1 cellular context compared by ENCODE assay signal in the genomic region with DNA sequence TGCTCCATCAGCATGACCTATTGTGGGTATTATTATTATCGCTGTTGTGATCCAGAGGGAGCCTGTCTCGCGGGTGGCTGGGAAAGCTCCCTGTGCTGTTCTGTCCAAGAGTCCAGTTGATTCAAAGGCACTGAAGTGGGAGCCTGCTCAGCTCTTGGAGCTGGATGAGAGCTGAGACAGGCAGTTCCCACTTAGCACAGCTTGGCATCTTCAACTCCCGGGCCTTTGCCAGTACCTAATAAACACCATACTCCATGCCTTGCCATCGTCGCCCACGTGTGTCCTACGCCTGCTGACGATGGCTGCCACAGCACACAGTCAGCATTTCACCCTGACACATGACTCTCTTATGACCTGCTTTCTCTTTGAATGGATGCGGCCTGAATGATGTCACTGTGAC.
TF ChIP-seq lines count a peak whose summit lies in the region.

No MANE protein-coding gene starts in this region.

TF ChIP-seq in HepG2, 621 proteins besides CTCF, POLR2A, EP300 and RAD21:
- TF ChIP-seq HNRNPL (IDR thresholded peaks at IDR 0.05; ENCODE audit: low read depth, low read length) (no peak), ZNF772 (CRISPR knock-in tag; IDR thresholded peaks at IDR 0.05) (no peak), RXRB (CRISPR knock-in tag; IDR thresholded peaks at IDR 0.05; ENCODE audit: borderline replicate concordance) (no peak), SNAPC2 (CRISPR knock-in tag; IDR thresholded peaks at IDR 0.05) (no peak), ZNF709 (CRISPR knock-in tag; IDR thresholded peaks at IDR 0.05) (no peak), NBN (conservative IDR thresholded peaks at IDR 0.05) (no peak), SMARCE1 (IDR thresholded peaks at IDR 0.05; ENCODE audit: borderline replicate concordance) (no peak), FLYWCH1 (CRISPR knock-in tag; IDR thresholded peaks at IDR 0.05) (no peak), ZNF777 (CRISPR knock-in tag; IDR thresholded peaks at IDR 0.05) (no peak), TBL1XR1 (IDR thresholded peaks at IDR 0.05; ENCODE audit: borderline replicate concordance, low read length, partially characterized antibody) (no peak), KLF13 (CRISPR knock-in tag; IDR thresholded peaks at IDR 0.05) (no peak), ZBTB42 (CRISPR knock-in tag; IDR thresholded peaks at IDR 0.05) (no peak), ZZZ3 (CRISPR knock-in tag; IDR thresholded peaks at IDR 0.05; ENCODE audit: borderline replicate concordance) (no peak), ZBTB1 (CRISPR knock-in tag; IDR thresholded peaks at IDR 0.05; ENCODE audit: borderline replicate concordance) (no peak), ZNF768 (CRISPR knock-in tag; IDR thresholded peaks at IDR 0.05) (no peak), PHF20 (CRISPR knock-in tag; IDR thresholded peaks at IDR 0.05) (no peak), NONO (IDR thresholded peaks at IDR 0.05) (no peak), NONO (CRISPR knock-in tag; conservative IDR thresholded peaks at IDR 0.05) (no peak)
- TF ChIP-seq, protein P1, sequence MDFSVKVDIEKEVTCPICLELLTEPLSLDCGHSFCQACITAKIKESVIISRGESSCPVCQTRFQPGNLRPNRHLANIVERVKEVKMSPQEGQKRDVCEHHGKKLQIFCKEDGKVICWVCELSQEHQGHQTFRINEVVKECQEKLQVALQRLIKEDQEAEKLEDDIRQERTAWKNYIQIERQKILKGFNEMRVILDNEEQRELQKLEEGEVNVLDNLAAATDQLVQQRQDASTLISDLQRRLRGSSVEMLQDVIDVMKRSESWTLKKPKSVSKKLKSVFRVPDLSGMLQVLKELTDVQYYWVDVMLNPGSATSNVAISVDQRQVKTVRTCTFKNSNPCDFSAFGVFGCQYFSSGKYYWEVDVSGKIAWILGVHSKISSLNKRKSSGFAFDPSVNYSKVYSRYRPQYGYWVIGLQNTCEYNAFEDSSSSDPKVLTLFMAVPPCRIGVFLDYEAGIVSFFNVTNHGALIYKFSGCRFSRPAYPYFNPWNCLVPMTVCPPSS (IDR thresholded peaks at IDR 0.05): no peak
- TF ChIP-seq, protein P2, sequence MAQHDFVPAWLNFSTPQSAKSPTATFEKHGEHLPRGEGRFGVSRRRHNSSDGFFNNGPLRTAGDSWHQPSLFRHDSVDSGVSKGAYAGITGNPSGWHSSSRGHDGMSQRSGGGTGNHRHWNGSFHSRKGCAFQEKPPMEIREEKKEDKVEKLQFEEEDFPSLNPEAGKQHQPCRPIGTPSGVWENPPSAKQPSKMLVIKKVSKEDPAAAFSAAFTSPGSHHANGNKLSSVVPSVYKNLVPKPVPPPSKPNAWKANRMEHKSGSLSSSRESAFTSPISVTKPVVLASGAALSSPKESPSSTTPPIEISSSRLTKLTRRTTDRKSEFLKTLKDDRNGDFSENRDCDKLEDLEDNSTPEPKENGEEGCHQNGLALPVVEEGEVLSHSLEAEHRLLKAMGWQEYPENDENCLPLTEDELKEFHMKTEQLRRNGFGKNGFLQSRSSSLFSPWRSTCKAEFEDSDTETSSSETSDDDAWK (CRISPR knock-in tag; IDR thresholded peaks at IDR 0.05): no peak
